In genomic region chr21:34073032-34073748, GRCh38 we compare ENCODE assay signal across 1 cellular context.
TF ChIP-seq lines count a peak whose summit lies in the region.

Gene MRPS6, plus strand, starts transcription at chr21:34073578. Its CDS starts 123 bp downstream, at chr21:34073701.
Gene SLC5A3, plus strand, starts transcription at chr21:34073578. Its CDS starts 21,621 bp downstream, at chr21:34095199.

TF ChIP-seq in HepG2, 621 proteins besides CTCF, POLR2A, EP300 and RAD21 (continued from another document and continues in another):
- TF ChIP-seq GLI4 (CRISPR knock-in tag; IDR thresholded peaks at IDR 0.05; ENCODE audit: borderline replicate concordance) (no peak), ZBTB46 (CRISPR knock-in tag; IDR thresholded peaks at IDR 0.05; ENCODE audit: borderline replicate concordance) (no peak), KDM2A (CRISPR knock-in tag; IDR thresholded peaks at IDR 0.05; ENCODE audit: borderline replicate concordance, low read depth) (peak; percentile 62), TRIM24 (CRISPR knock-in tag; IDR thresholded peaks at IDR 0.05) (no peak), GPN1 (CRISPR knock-in tag; IDR thresholded peaks at IDR 0.05; ENCODE audit: borderline replicate concordance) (no peak), GTF3A (CRISPR knock-in tag; conservative IDR thresholded peaks at IDR 0.05) (no peak), ZNF572 (CRISPR knock-in tag; IDR thresholded peaks at IDR 0.05) (no peak), MEIS1 (CRISPR knock-in tag; IDR thresholded peaks at IDR 0.05; ENCODE audit: borderline replicate concordance) (no peak), ZNF777 (CRISPR knock-in tag; IDR thresholded peaks at IDR 0.05) (no peak), MTA3 (CRISPR knock-in tag; IDR thresholded peaks at IDR 0.05) (no peak), ZNF329 (CRISPR knock-in tag; IDR thresholded peaks at IDR 0.05; ENCODE audit: low read depth) (no peak), ARID2 (CRISPR knock-in tag; IDR thresholded peaks at IDR 0.05; ENCODE audit: borderline replicate concordance) (no peak), ZNF232 (CRISPR knock-in tag; IDR thresholded peaks at IDR 0.05; ENCODE audit: borderline replicate concordance) (peak; percentile 46; the same call in 1 of the 2 replicates), GABPB1 (CRISPR knock-in tag; IDR thresholded peaks at IDR 0.05) (peak; percentile 53), GATAD2A (CRISPR knock-in tag; IDR thresholded peaks at IDR 0.05) (no peak), ZFP91 (CRISPR knock-in tag; IDR thresholded peaks at IDR 0.05; ENCODE audit: borderline replicate concordance) (0 out of 2 replicates have a peak, but pooled peaks have one; percentile 39), SP1 (IDR thresholded peaks at IDR 0.05) (no peak), SP1 (CRISPR knock-in tag; IDR thresholded peaks at IDR 0.05) (peak; percentile 68), SMC3 (IDR thresholded peaks at IDR 0.05; ENCODE audit: low read length) (no peak), PAWR (CRISPR knock-in tag; IDR thresholded peaks at IDR 0.05; ENCODE audit: borderline replicate concordance) (no peak), SNAPC2 (CRISPR knock-in tag; IDR thresholded peaks at IDR 0.05) (no peak), ZC3H4 (CRISPR knock-in tag; IDR thresholded peaks at IDR 0.05; ENCODE audit: borderline replicate concordance) (no peak), PAX8 (CRISPR knock-in tag; IDR thresholded peaks at IDR 0.05; ENCODE audit: borderline replicate concordance) (no peak), CBX2 (IDR thresholded peaks at IDR 0.05; ENCODE audit: low read depth, low read length) (no peak), CBX2 (CRISPR knock-in tag; IDR thresholded peaks at IDR 0.05; ENCODE audit: low read depth) (no peak), CBX1 (IDR thresholded peaks at IDR 0.05; ENCODE audit: low read depth) (no peak), HNF4G (IDR thresholded peaks at IDR 0.05; ENCODE audit: borderline replicate concordance, low read depth, low read length) (no peak), HNF4G (CRISPR knock-in tag; IDR thresholded peaks at IDR 0.05; ENCODE audit: borderline replicate concordance, low read depth) (no peak), BCL6 (CRISPR knock-in tag; IDR thresholded peaks at IDR 0.05) (peak; percentile 30; the same call in 1 of the 2 replicates), ETV6 (CRISPR knock-in tag; conservative IDR thresholded peaks at IDR 0.05) (peak; percentile 66; the same call in 1 of the 2 replicates), PPARG (CRISPR knock-in tag; conservative IDR thresholded peaks at IDR 0.05) (no peak), ZNF317 (CRISPR knock-in tag; IDR thresholded peaks at IDR 0.05) (no peak), ZNF563 (CRISPR knock-in tag; IDR thresholded peaks at IDR 0.05) (0 out of 2 replicates have a peak, but pooled peaks have one; percentile 43), ETV5 (CRISPR knock-in tag; IDR thresholded peaks at IDR 0.05; ENCODE audit: borderline replicate concordance) (no peak), SETDB1 (CRISPR knock-in tag; IDR thresholded peaks at IDR 0.05; ENCODE audit: borderline replicate concordance) (no peak), ZBTB14 (CRISPR knock-in tag; IDR thresholded peaks at IDR 0.05) (peak; percentile 77), JDP2 (CRISPR knock-in tag; IDR thresholded peaks at IDR 0.05; ENCODE audit: borderline replicate concordance) (no peak), ZNF792 (CRISPR knock-in tag; IDR thresholded peaks at IDR 0.05) (no peak), ZBTB25 (CRISPR knock-in tag; IDR thresholded peaks at IDR 0.05) (no peak), CBX5 (CRISPR knock-in tag; IDR thresholded peaks at IDR 0.05; ENCODE audit: borderline replicate concordance) (no peak), CREB1 (IDR thresholded peaks at IDR 0.05) (no peak), CREB1 (CRISPR knock-in tag; IDR thresholded peaks at IDR 0.05) (no peak), TBX2 (CRISPR knock-in tag; IDR thresholded peaks at IDR 0.05; ENCODE audit: borderline replicate concordance) (peak; percentile 37), BRCA1 (CRISPR knock-in tag; IDR thresholded peaks at IDR 0.05) (no peak), CAMTA2 (CRISPR knock-in tag; IDR thresholded peaks at IDR 0.05; ENCODE audit: borderline replicate concordance) (no peak), ZSCAN20 (CRISPR knock-in tag; IDR thresholded peaks at IDR 0.05; ENCODE audit: borderline replicate concordance) (no peak), ZNF878 (CRISPR knock-in tag; IDR thresholded peaks at IDR 0.05) (no peak)
- TF ChIP-seq, protein P1, sequence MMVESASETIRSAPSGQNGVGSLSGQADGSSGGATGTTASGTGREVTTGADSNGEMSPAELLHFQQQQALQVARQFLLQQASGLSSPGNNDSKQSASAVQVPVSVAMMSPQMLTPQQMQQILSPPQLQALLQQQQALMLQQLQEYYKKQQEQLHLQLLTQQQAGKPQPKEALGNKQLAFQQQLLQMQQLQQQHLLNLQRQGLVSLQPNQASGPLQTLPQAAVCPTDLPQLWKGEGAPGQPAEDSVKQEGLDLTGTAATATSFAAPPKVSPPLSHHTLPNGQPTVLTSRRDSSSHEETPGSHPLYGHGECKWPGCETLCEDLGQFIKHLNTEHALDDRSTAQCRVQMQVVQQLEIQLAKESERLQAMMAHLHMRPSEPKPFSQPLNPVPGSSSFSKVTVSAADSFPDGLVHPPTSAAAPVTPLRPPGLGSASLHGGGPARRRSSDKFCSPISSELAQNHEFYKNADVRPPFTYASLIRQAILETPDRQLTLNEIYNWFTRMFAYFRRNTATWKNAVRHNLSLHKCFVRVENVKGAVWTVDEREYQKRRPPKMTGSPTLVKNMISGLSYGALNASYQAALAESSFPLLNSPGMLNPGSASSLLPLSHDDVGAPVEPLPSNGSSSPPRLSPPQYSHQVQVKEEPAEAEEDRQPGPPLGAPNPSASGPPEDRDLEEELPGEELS (CRISPR knock-in tag; IDR thresholded peaks at IDR 0.05): no peak
- TF ChIP-seq, protein P2, sequence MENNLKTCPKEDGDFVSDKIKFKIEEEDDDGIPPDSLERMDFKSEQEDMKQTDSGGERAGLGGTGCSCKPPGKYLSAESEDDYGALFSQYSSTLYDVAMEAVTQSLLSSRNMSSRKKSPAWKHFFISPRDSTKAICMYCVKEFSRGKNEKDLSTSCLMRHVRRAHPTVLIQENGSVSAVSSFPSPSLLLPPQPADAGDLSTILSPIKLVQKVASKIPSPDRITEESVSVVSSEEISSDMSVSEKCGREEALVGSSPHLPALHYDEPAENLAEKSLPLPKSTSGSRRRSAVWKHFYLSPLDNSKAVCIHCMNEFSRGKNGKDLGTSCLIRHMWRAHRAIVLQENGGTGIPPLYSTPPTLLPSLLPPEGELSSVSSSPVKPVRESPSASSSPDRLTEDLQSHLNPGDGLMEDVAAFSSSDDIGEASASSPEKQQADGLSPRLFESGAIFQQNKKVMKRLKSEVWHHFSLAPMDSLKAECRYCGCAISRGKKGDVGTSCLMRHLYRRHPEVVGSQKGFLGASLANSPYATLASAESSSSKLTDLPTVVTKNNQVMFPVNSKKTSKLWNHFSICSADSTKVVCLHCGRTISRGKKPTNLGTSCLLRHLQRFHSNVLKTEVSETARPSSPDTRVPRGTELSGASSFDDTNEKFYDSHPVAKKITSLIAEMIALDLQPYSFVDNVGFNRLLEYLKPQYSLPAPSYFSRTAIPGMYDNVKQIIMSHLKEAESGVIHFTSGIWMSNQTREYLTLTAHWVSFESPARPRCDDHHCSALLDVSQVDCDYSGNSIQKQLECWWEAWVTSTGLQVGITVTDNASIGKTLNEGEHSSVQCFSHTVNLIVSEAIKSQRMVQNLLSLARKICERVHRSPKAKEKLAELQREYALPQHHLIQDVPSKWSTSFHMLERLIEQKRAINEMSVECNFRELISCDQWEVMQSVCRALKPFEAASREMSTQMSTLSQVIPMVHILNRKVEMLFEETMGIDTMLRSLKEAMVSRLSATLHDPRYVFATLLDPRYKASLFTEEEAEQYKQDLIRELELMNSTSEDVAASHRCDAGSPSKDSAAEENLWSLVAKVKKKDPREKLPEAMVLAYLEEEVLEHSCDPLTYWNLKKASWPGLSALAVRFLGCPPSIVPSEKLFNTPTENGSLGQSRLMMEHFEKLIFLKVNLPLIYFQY (CRISPR knock-in tag; IDR thresholded peaks at IDR 0.05; ENCODE audit: borderline replicate concordance): no peak
- TF ChIP-seq, protein P3, sequence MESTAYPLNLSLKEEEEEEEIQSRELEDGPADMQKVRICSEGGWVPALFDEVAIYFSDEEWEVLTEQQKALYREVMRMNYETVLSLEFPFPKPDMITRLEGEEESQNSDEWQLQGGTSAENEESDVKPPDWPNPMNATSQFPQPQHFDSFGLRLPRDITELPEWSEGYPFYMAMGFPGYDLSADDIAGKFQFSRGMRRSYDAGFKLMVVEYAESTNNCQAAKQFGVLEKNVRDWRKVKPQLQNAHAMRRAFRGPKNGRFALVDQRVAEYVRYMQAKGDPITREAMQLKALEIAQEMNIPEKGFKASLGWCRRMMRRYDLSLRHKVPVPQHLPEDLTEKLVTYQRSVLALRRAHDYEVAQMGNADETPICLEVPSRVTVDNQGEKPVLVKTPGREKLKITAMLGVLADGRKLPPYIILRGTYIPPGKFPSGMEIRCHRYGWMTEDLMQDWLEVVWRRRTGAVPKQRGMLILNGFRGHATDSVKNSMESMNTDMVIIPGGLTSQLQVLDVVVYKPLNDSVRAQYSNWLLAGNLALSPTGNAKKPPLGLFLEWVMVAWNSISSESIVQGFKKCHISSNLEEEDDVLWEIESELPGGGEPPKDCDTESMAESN (CRISPR knock-in tag; conservative IDR thresholded peaks at IDR 0.05): 0 out of 2 replicates have a peak, but pooled peaks have one; percentile 44
- TF ChIP-seq, protein P4, sequence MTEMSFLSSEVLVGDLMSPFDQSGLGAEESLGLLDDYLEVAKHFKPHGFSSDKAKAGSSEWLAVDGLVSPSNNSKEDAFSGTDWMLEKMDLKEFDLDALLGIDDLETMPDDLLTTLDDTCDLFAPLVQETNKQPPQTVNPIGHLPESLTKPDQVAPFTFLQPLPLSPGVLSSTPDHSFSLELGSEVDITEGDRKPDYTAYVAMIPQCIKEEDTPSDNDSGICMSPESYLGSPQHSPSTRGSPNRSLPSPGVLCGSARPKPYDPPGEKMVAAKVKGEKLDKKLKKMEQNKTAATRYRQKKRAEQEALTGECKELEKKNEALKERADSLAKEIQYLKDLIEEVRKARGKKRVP (CRISPR knock-in tag; IDR thresholded peaks at IDR 0.05): no peak
- TF ChIP-seq, protein P5, sequence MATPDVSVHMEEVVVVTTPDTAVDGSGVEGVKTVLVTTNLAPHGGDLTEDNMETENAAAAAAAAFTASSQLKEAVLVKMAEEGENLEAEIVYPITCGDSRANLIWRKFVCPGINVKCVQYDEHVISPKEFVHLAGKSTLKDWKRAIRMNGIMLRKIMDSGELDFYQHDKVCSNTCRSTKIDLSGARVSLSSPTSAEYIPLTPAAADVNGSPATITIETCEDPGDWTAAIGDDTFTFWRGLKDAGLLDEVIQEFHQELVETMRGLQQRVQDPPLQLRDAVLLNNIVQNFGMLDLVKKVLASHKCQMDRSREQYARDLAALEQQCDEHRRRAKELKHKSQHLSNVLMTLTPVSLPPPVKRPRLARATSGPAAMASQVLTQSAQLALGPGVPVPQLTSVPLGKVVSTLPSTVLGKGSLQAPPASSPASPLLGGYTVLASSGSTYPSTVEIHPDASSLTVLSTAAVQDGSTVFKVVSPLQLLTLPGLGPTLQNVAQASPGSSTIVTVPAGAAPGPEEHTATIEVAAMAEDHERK (CRISPR knock-in tag; IDR thresholded peaks at IDR 0.05; ENCODE audit: low read depth): no peak
- TF ChIP-seq, protein P6, sequence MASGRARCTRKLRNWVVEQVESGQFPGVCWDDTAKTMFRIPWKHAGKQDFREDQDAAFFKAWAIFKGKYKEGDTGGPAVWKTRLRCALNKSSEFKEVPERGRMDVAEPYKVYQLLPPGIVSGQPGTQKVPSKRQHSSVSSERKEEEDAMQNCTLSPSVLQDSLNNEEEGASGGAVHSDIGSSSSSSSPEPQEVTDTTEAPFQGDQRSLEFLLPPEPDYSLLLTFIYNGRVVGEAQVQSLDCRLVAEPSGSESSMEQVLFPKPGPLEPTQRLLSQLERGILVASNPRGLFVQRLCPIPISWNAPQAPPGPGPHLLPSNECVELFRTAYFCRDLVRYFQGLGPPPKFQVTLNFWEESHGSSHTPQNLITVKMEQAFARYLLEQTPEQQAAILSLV (CRISPR knock-in tag; IDR thresholded peaks at IDR 0.05; ENCODE audit: borderline replicate concordance): no peak
